Comparison of ENCODE assay signal across 28 cellular contexts in genomic region chr3:26718295-26718694, GRCh38.
"Had no signal": no experiment of that assay in that cellular context is flagged by ENCODE, and none has a peak within 500 bp of the region (broad histone marks: within the 10 kb centered on the region; RNA-seq: fewer than 3 reads in every experiment).

No MANE protein-coding gene starts in this region.

- H3K36me3 ChIP-seq: stomach, suprapubic skin, thoracic aorta, thyroid gland, tibial artery, tibial nerve, transverse colon, upper lobe of left lung, upper lobe of right lung, uterus, vagina had no signal

- H3K36me3 Mint-ChIP-seq: stimulated activated effector memory CD8-positive, alpha-beta T cell treated with anti-CD3 and anti-CD28 coated beads, Interleukin-12 subunit alpha, Interleukin-12 subunit beta, amount 100 ng/mL, for 72 hours; stimulated activated memory B cell treated with anti-CD40 and anti-IgM and Interleukin-4, amounts not matched to agents 10 μg/mL and 1 μg/mL and 100 μg/mL, for 72 hours; stimulated activated naive B cell treated with anti-CD40 and anti-IgM and Interleukin-4, amounts not matched to agents 10 μg/mL and 1 μg/mL and 100 μg/mL, for 72 hours; type B pancreatic cell had no signal

- ATAC-seq: stimulated activated effector memory CD8-positive, alpha-beta T cell treated with anti-CD3 and anti-CD28 coated beads, Interleukin-12 subunit alpha, Interleukin-12 subunit beta, amount 100 ng/mL, for 72 hours; stimulated activated memory B cell treated with anti-CD40 and anti-IgM and Interleukin-4, amounts not matched to agents 10 μg/mL and 1 μg/mL and 100 μg/mL, for 72 hours; stimulated activated naive B cell treated with anti-CD40 and anti-IgM and Interleukin-4, amounts not matched to agents 10 μg/mL and 1 μg/mL and 100 μg/mL, for 72 hours; stimulated activated naive CD8-positive, alpha-beta T cell treated with anti-CD3 and anti-CD28 coated beads, Interleukin-15, amount 100 ng/mL, for 72 hours; stimulated activated naive CD8-positive, alpha-beta T cell treated with anti-CD3 and anti-CD28 coated beads, Interleukin-15, Interleukin-2, amounts not matched to agents 100 U/mL and 50 U/mL, for 24 hours; upper lobe of right lung had no signal

- H3K4me1 Mint-ChIP-seq: stimulated activated effector memory CD8-positive, alpha-beta T cell treated with anti-CD3 and anti-CD28 coated beads, Interleukin-12 subunit alpha, Interleukin-12 subunit beta, amount 100 ng/mL, for 72 hours; stimulated activated memory B cell treated with anti-CD40 and anti-IgM and Interleukin-4, amounts not matched to agents 10 μg/mL and 1 μg/mL and 100 μg/mL, for 72 hours; stimulated activated naive B cell treated with anti-CD40 and anti-IgM and Interleukin-4, amounts not matched to agents 10 μg/mL and 1 μg/mL and 100 μg/mL, for 72 hours; stimulated activated naive CD8-positive, alpha-beta T cell treated with anti-CD3 and anti-CD28 coated beads, Interleukin-15, amount 100 ng/mL, for 72 hours had no signal

- H3K4me3 Mint-ChIP-seq: stimulated activated effector memory CD8-positive, alpha-beta T cell treated with anti-CD3 and anti-CD28 coated beads, Interleukin-12 subunit alpha, Interleukin-12 subunit beta, amount 100 ng/mL, for 72 hours; stimulated activated memory B cell treated with anti-CD40 and anti-IgM and Interleukin-4, amounts not matched to agents 10 μg/mL and 1 μg/mL and 100 μg/mL, for 72 hours; stimulated activated naive B cell treated with anti-CD40 and anti-IgM and Interleukin-4, amounts not matched to agents 10 μg/mL and 1 μg/mL and 100 μg/mL, for 72 hours; stimulated activated naive CD8-positive, alpha-beta T cell treated with anti-CD3 and anti-CD28 coated beads, Interleukin-15, amount 100 ng/mL, for 72 hours; stimulated activated naive CD8-positive, alpha-beta T cell treated with anti-CD3 and anti-CD28 coated beads, Interleukin-15, Interleukin-2, amounts not matched to agents 100 ng/mL and 50 ng/mL, for 24 hours; type B pancreatic cell had no signal

- H3K9me3 ChIP-seq: stomach, suprapubic skin, testis, thyroid gland, tibial artery, tibial nerve, transverse colon, upper lobe of left lung, upper lobe of right lung, uterus, vagina had no signal

- H3K27ac ChIP-seq: stomach, suprapubic skin, testis, thoracic aorta, thyroid gland, tibial artery, tibial nerve, transverse colon, upper lobe of left lung, upper lobe of right lung, uterus, vagina had no signal

- DNase-seq: stimulated activated CD4-positive, alpha-beta T cell treated with anti-CD3 and anti-CD28 coated beads, Interleukin-2, amount 100 ng/mL, for 48 hours; stimulated activated CD4-positive, alpha-beta T cell treated with anti-CD3 and anti-CD28 coated beads, Interleukin-4, amount 100 ng/mL, for 1 hour; stimulated activated CD4-positive, alpha-beta T cell treated with anti-CD3 and anti-CD28 coated beads, Interleukin-4, amount 100 ng/mL, for 24 hours; stimulated activated CD4-positive, alpha-beta T cell treated with anti-CD3 and anti-CD28 coated beads, Interleukin-4, amount 100 ng/mL, for 4 hours; stimulated activated CD8-positive, alpha-beta memory T cell treated with anti-CD3 and anti-CD28 coated beads, Interleukin-4, amount 100 ng/mL, for 48 hours; stimulated activated naive B cell treated with anti-CD40 and anti-IgM and Interleukin-4, amounts not matched to agents 10 μg/mL and 1 μg/mL and 100 μg/mL, for 72 hours; stimulated activated naive CD4-positive, alpha-beta T cell; stimulated activated naive CD4-positive, alpha-beta T cell treated with Interleukin-2 at 50 U/mL for 16 hours; stimulated activated naive CD8-positive, alpha-beta T cell treated with anti-CD3 and anti-CD28 coated beads, Interleukin-15, amount 100 ng/mL, for 72 hours; stimulated activated naive CD8-positive, alpha-beta T cell treated with anti-CD3 and anti-CD28 coated beads, Interleukin-15, Interleukin-2, amounts not matched to agents 100 U/mL and 50 U/mL, for 24 hours; stomach; substantia nigra; testis; thyroid gland; tibial artery; transverse colon; trophoblast cell; upper lobe of left lung; upper lobe of right lung; uterus had no signal

- H3K27ac Mint-ChIP-seq: stimulated activated effector memory CD8-positive, alpha-beta T cell treated with anti-CD3 and anti-CD28 coated beads, Interleukin-12 subunit alpha, Interleukin-12 subunit beta, amount 100 ng/mL, for 72 hours; stimulated activated memory B cell treated with anti-CD40 and anti-IgM and Interleukin-4, amounts not matched to agents 10 μg/mL and 1 μg/mL and 100 μg/mL, for 72 hours; stimulated activated naive B cell treated with anti-CD40 and anti-IgM and Interleukin-4, amounts not matched to agents 10 μg/mL and 1 μg/mL and 100 μg/mL, for 72 hours; stimulated activated naive CD8-positive, alpha-beta T cell treated with anti-CD3 and anti-CD28 coated beads, Interleukin-15, amount 100 ng/mL, for 72 hours; stimulated activated naive CD8-positive, alpha-beta T cell treated with anti-CD3 and anti-CD28 coated beads, Interleukin-15, Interleukin-2, amounts not matched to agents 100 ng/mL and 50 ng/mL, for 24 hours; type B pancreatic cell had no signal

- H3K4me1 ChIP-seq: stomach, suprapubic skin, testis, thyroid gland, tibial artery, tibial nerve, transverse colon, upper lobe of left lung, upper lobe of right lung, uterus, vagina had no signal

- H3K4me3 ChIP-seq: stomach, suprapubic skin, testis, thoracic aorta, thyroid gland, tibial artery, tibial nerve, transverse colon, upper lobe of left lung, upper lobe of right lung, uterus, vagina had no signal

- H3K27me3 Mint-ChIP-seq: stimulated activated memory B cell treated with anti-CD40 and anti-IgM and Interleukin-4, amounts not matched to agents 10 μg/mL and 1 μg/mL and 100 μg/mL, for 72 hours; stimulated activated naive B cell treated with anti-CD40 and anti-IgM and Interleukin-4, amounts not matched to agents 10 μg/mL and 1 μg/mL and 100 μg/mL, for 72 hours; stimulated activated naive CD8-positive, alpha-beta T cell treated with anti-CD3 and anti-CD28 coated beads, Interleukin-15, amount 100 ng/mL, for 72 hours; stimulated activated naive CD8-positive, alpha-beta T cell treated with anti-CD3 and anti-CD28 coated beads, Interleukin-15, Interleukin-2, amounts not matched to agents 100 ng/mL and 50 ng/mL, for 24 hours; type B pancreatic cell had no signal

- H3K27me3 ChIP-seq: stomach, suprapubic skin, testis, thyroid gland, tibial artery, tibial nerve, transverse colon, upper lobe of left lung, upper lobe of right lung, uterus, vagina had no signal

- H3K9me3 Mint-ChIP-seq: stimulated activated memory B cell treated with anti-CD40 and anti-IgM and Interleukin-4, amounts not matched to agents 10 μg/mL and 1 μg/mL and 100 μg/mL, for 72 hours; stimulated activated naive CD8-positive, alpha-beta T cell treated with anti-CD3 and anti-CD28 coated beads, Interleukin-15, Interleukin-2, amounts not matched to agents 100 ng/mL and 50 ng/mL, for 24 hours had no signal
